31 cellular contexts compared by ENCODE assay signal in genomic region chr2:18831916-18832510, GRCh38.
A peak's percentile ranks its signal among the peaks of the same experiment; 100 is the strongest.
DNase-seq lines count a peak whose midpoint lies in the region; ATAC-seq and TF ChIP-seq lines count a peak whose summit lies in the region.
"Had no signal": no experiment of that assay in that cellular context is flagged by ENCODE, and none has a peak within 500 bp of the region (broad histone marks: within the 10 kb centered on the region; RNA-seq: fewer than 3 reads in every experiment).

No MANE protein-coding gene starts in this region.

- no peak overlapping the region for H2AK5ac ChIP-seq in mesendoderm (ENCODE audit: low read length)

- H3K4ac ChIP-seq in mesendoderm (ENCODE audit: low read depth, low read length): no peak overlapping the region

- TF ChIP-seq CTCF in cardiac muscle cell (IDR thresholded peaks at IDR 0.05; ENCODE audit: low read depth, low read length) (no peak), heart right ventricle (IDR thresholded peaks at IDR 0.05) (no peak), brain microvascular endothelial cell (IDR thresholded peaks at IDR 0.05; ENCODE audit: low read depth, low read length, missing control alignments) (no peak), neural progenitor cell (IDR thresholded peaks at IDR 0.05) (no peak)

- H3K56ac ChIP-seq in mesendoderm (ENCODE audit: low read length): no peak overlapping the region

- H2AFZ ChIP-seq in neural progenitor cell (replicated peaks): no peak overlapping the region

- peaks cover 27% of the 10 kb centered on the region for H3K4me1 Mint-ChIP-seq in neural progenitor cell
- H3K4me1 Mint-ChIP-seq in activated T-helper 17 cell treated with anti-CD3 and anti-CD28 coated beads, Interleukin-2, amount 50 U/mL, for 72 hours: no peaks in the 10 kb centered on the region
- H3K4me1 Mint-ChIP-seq: CD8-positive, alpha-beta memory T cell; memory B cell; naive B cell had no signal

- H3K4me1 ChIP-seq in cardiac muscle cell (ENCODE audit: low read depth): peaks cover 78% of the 10 kb centered on the region
- H3K4me1 ChIP-seq in heart right ventricle: peaks cover 8 to 44% (median 28%) of the 10 kb centered on the region in 9 donors
- peaks cover 6% of the 10 kb centered on the region for H3K4me1 ChIP-seq in mesendoderm (ENCODE audit: control insufficient read depth, low read depth, low read length)
- no peaks in the 10 kb centered on the region for H3K4me1 ChIP-seq in neural progenitor cell

- no peak overlapping the region for H3K27ac Mint-ChIP-seq in neural progenitor cell
- H3K27ac Mint-ChIP-seq in activated T-helper 17 cell treated with anti-CD3 and anti-CD28 coated beads, Interleukin-2, amount 50 U/mL, for 72 hours: no peak overlapping the region
- H3K27ac Mint-ChIP-seq: activated T-cell treated with anti-CD3 and anti-CD28 coated beads, Interleukin-2, amount 50 U/mL, for 24 hours; CD8-positive, alpha-beta memory T cell; dendritic cell treated with granulocyte-macrophage colony-stimulating factor and Interleukin-4, amounts not matched to agents 40 ng/mL and 50 ng/mL, for 4 days; memory B cell; naive B cell; stimulated activated naive CD8-positive, alpha-beta T cell treated with anti-CD3 and anti-CD28 coated beads, Interleukin-15, Interleukin-2, amounts not matched to agents 100 ng/mL and 50 ng/mL, for 24 hours; T-helper 1 cell treated with Interleukin-12 subunit alpha and Interleukin-12 subunit beta and Interleukin-4 antibody, amounts not matched to agents 30 μg/mL and 1 μg/mL, for 36 hours had no signal

- H2BK120ac ChIP-seq in mesendoderm (ENCODE audit: low read depth, low read length): no peak overlapping the region

- H2BK5ac ChIP-seq in mesendoderm (ENCODE audit: low read length): no peak overlapping the region

- no peak overlapping the region for H4K8ac ChIP-seq in mesendoderm (ENCODE audit: low read depth, low read length)

- H2BK15ac ChIP-seq in mesendoderm (replicated peaks; ENCODE audit: low read depth): no peak overlapping the region

- peak in 1 of 2 donors; percentile 77 for DNase-seq in cardiac muscle cell (ENCODE audit: low read depth in 1 of 2, low spot score in 1 of 2)
- DNase-seq in heart right ventricle: no peak
- DNase-seq in brain microvascular endothelial cell: peak; percentile 46
- DNase-seq in mesendoderm: peak; percentile 89
- no peak for DNase-seq in MG63
- no peak for DNase-seq in neural progenitor cell (ENCODE audit: low spot score)
- no peak for DNase-seq in pons (ENCODE audit: low spot score)
- DNase-seq: 8988T; activated CD4-positive, alpha-beta T cell treated with anti-CD3 and anti-CD28 coated beads for 1 hour; activated CD8-positive, alpha-beta memory T cell treated with anti-CD3 and anti-CD28 coated beads for 24 hours; activated naive CD4-positive, alpha-beta T cell; activated T-cell treated with anti-CD3 and anti-CD28 coated beads, Interleukin-2, amount 50 U/mL, for 24 hours; amniotic stem cell; CD8-positive, alpha-beta memory T cell; DMS79 treated with DMSO at 0.1 percent for 48 hours; H7; Karpas-422; MV-4-11; naive B cell; NCI-H2171; NK-92 treated with Interleukin-12 subunit alpha and Interleukin-12 subunit beta, amount 100 ng/mL, for 24 hours; occipital lobe; Peyer's patch; stimulated activated CD4-positive, alpha-beta T cell treated with anti-CD3 and anti-CD28 coated beads, Interleukin-12 subunit alpha, Interleukin-12 subunit beta, amount 100 ng/mL, for 4 hours; thyroid gland had no signal

- H3K9ac ChIP-seq in mesendoderm (ENCODE audit: low read length): no peak overlapping the region
- no peak overlapping the region for H3K9ac ChIP-seq in neural progenitor cell

- H3K27ac ChIP-seq in cardiac muscle cell (peak overlapping the region; percentile 75), heart right ventricle (no peak overlapping the region), brain microvascular endothelial cell (peak overlapping the region; percentile 1), mesendoderm (ENCODE audit: low read depth, low read length) (no peak overlapping the region), neural progenitor cell (no peak overlapping the region)
- H3K27ac ChIP-seq: Peyer's patch, SJSA1, thyroid gland had no signal

- H3K79me2 ChIP-seq in mesendoderm (ENCODE audit: control insufficient read depth, insufficient read depth, low read length): no peaks in the 10 kb centered on the region
- H3K79me2 ChIP-seq in neural progenitor cell (ENCODE audit: low read depth): no peaks in the 10 kb centered on the region

- no peaks in the 10 kb centered on the region for H4K20me1 ChIP-seq in neural progenitor cell (ENCODE audit: low read depth)

- H3K27me3 ChIP-seq in cardiac muscle cell (no peaks in the 10 kb centered on the region), heart right ventricle (no peaks in the 10 kb centered on the region), brain microvascular endothelial cell (replicated peaks) (no peaks in the 10 kb centered on the region), mesendoderm (ENCODE audit: insufficient read depth, low read length, poor library complexity) (no peaks in the 10 kb centered on the region), MG63 (no peaks in the 10 kb centered on the region), neural progenitor cell (peaks cover 19% of the 10 kb centered on the region)
- H3K27me3 ChIP-seq: Peyer's patch, SJSA1, thyroid gland had no signal

- H3K9me3 ChIP-seq in cardiac muscle cell (ENCODE audit: low read depth): no peaks in the 10 kb centered on the region
- no peaks in the 10 kb centered on the region for H3K9me3 ChIP-seq in heart right ventricle
- H3K9me3 ChIP-seq in MG63: no peaks in the 10 kb centered on the region
- H3K9me3 ChIP-seq in neural progenitor cell (ENCODE audit: low read depth): no peaks in the 10 kb centered on the region
- H3K9me3 ChIP-seq: Peyer's patch, SJSA1, thyroid gland had no signal

- no peak overlapping the region for H4K5ac ChIP-seq in mesendoderm (ENCODE audit: low read length)

- H3K4me3 Mint-ChIP-seq in neural progenitor cell: no peak overlapping the region
- H3K4me3 Mint-ChIP-seq in activated T-helper 17 cell treated with anti-CD3 and anti-CD28 coated beads, Interleukin-2, amount 50 U/mL, for 72 hours: no peak overlapping the region
- H3K4me3 Mint-ChIP-seq: activated T-cell treated with anti-CD3 and anti-CD28 coated beads, Interleukin-2, amount 50 U/mL, for 24 hours; CD8-positive, alpha-beta memory T cell; dendritic cell treated with granulocyte-macrophage colony-stimulating factor and Interleukin-4, amounts not matched to agents 40 ng/mL and 50 ng/mL, for 4 days; memory B cell; stimulated activated naive CD8-positive, alpha-beta T cell treated with anti-CD3 and anti-CD28 coated beads, Interleukin-15, Interleukin-2, amounts not matched to agents 100 ng/mL and 50 ng/mL, for 24 hours; T-helper 1 cell treated with Interleukin-12 subunit alpha and Interleukin-12 subunit beta and Interleukin-4 antibody, amounts not matched to agents 30 μg/mL and 1 μg/mL, for 36 hours had no signal

- H3K36me3 ChIP-seq in cardiac muscle cell: no peaks in the 10 kb centered on the region
- no peaks in the 10 kb centered on the region for H3K36me3 ChIP-seq in heart right ventricle
- H3K36me3 ChIP-seq in brain microvascular endothelial cell (replicated peaks): no peaks in the 10 kb centered on the region
- no peaks in the 10 kb centered on the region for H3K36me3 ChIP-seq in mesendoderm (ENCODE audit: control insufficient read depth, insufficient read depth, low read length)
- H3K36me3 ChIP-seq in MG63: no peaks in the 10 kb centered on the region
- no peaks in the 10 kb centered on the region for H3K36me3 ChIP-seq in neural progenitor cell
- H3K36me3 ChIP-seq: Peyer's patch, SJSA1, thyroid gland had no signal

- intact Hi-C loops in heart right ventricle (cut with DNase I): no loop called here

- H3K36me3 Mint-ChIP-seq in neural progenitor cell: no peaks in the 10 kb centered on the region
- no peaks in the 10 kb centered on the region for H3K36me3 Mint-ChIP-seq in activated T-helper 17 cell treated with anti-CD3 and anti-CD28 coated beads, Interleukin-2, amount 50 U/mL, for 72 hours (ENCODE audit: low read depth)
- H3K36me3 Mint-ChIP-seq: naive B cell had no signal

- H3K27me3 Mint-ChIP-seq in neural progenitor cell (ENCODE audit: insufficient read depth, low read depth): peaks cover 8% of the 10 kb centered on the region
- H3K27me3 Mint-ChIP-seq in activated T-helper 17 cell treated with anti-CD3 and anti-CD28 coated beads, Interleukin-2, amount 50 U/mL, for 72 hours: no peaks in the 10 kb centered on the region
- H3K27me3 Mint-ChIP-seq: activated T-cell treated with anti-CD3 and anti-CD28 coated beads, Interleukin-2, amount 50 U/mL, for 24 hours; CD8-positive, alpha-beta memory T cell; dendritic cell treated with granulocyte-macrophage colony-stimulating factor and Interleukin-4, amounts not matched to agents 40 ng/mL and 50 ng/mL, for 4 days; memory B cell; naive B cell; stimulated activated naive CD8-positive, alpha-beta T cell treated with anti-CD3 and anti-CD28 coated beads, Interleukin-15, Interleukin-2, amounts not matched to agents 100 ng/mL and 50 ng/mL, for 24 hours had no signal

- in situ Hi-C loops in brain microvascular endothelial cell (cut with HindIII; ENCODE audit: low pct_ligation_motif_present, low sequenced_read_pairs): no loop called here

- 37 to 44% methylated on average over 2 of the region's 2 CpGs for WGBS in heart right ventricle, 2 donors
- no CpG with 5 or more reads among the region's 2 CpGs for WGBS in mesendoderm (ENCODE audit: extremely low coverage, insufficient coverage, low lambda C conversion rate)

- H3K18ac ChIP-seq in mesendoderm (ENCODE audit: low read length): no peak overlapping the region

- no peaks in the 10 kb centered on the region for H3K9me3 Mint-ChIP-seq in neural progenitor cell
- H3K9me3 Mint-ChIP-seq in activated T-helper 17 cell treated with anti-CD3 and anti-CD28 coated beads, Interleukin-2, amount 50 U/mL, for 72 hours: no peaks in the 10 kb centered on the region
- H3K9me3 Mint-ChIP-seq: activated T-cell treated with anti-CD3 and anti-CD28 coated beads, Interleukin-2, amount 50 U/mL, for 24 hours; memory B cell; naive B cell; stimulated activated naive CD8-positive, alpha-beta T cell treated with anti-CD3 and anti-CD28 coated beads, Interleukin-15, Interleukin-2, amounts not matched to agents 100 ng/mL and 50 ng/mL, for 24 hours; T-helper 1 cell treated with Interleukin-12 subunit alpha and Interleukin-12 subunit beta and Interleukin-4 antibody, amounts not matched to agents 30 μg/mL and 1 μg/mL, for 36 hours had no signal

- H3K4me3 ChIP-seq in cardiac muscle cell (no peak overlapping the region), heart right ventricle (no peak overlapping the region), brain microvascular endothelial cell (ENCODE audit: low read depth, low read length) (no peak overlapping the region), mesendoderm (ENCODE audit: low read length) (no peak overlapping the region), MG63 (no peak overlapping the region), neural progenitor cell (no peak overlapping the region)
- H3K4me3 ChIP-seq: Peyer's patch, SJSA1, thyroid gland had no signal

- ATAC-seq in heart right ventricle: no peak
- no peak for ATAC-seq in activated T-helper 17 cell treated with anti-CD3 and anti-CD28 coated beads, Interleukin-2, amount 50 U/mL, for 72 hours (replicated peaks)

- H3F3A ChIP-seq in neural progenitor cell (ENCODE audit: low read depth): no peaks in the 10 kb centered on the region

- H3K23ac ChIP-seq in mesendoderm (ENCODE audit: low read length): no peak overlapping the region

- H3K79me1 ChIP-seq in mesendoderm (ENCODE audit: low read length): no peaks in the 10 kb centered on the region

- H3K4me2 ChIP-seq in mesendoderm (ENCODE audit: low read length): no peak overlapping the region
- H3K4me2 ChIP-seq in neural progenitor cell: no peak overlapping the region

Comparison
In these comparisons a context has a peak if more than half of its experiments do, and no peak if none do; other contexts are left out.
1. H3K27ac ChIP-seq: peak in cardiac muscle cell (single experiment) and brain microvascular endothelial cell (single experiment); none in heart right ventricle (0 of 10), mesendoderm (single experiment) and neural progenitor cell (single experiment).
2. DNase-seq: peak in brain microvascular endothelial cell (single experiment) and mesendoderm (single experiment); none in heart right ventricle (0 of 2), MG63 (single experiment), neural progenitor cell (single experiment) and pons (single experiment).